16 cellular contexts compared by ENCODE assay signal in genomic region chr6:63554782-63555181, GRCh38. TPM values are rescaled to one million over a fixed set of nuclear protein-coding genes. Genes with fewer than 3 reads are reported as not detected.
A peak's percentile ranks its signal among the peaks of the same experiment; 100 is the strongest.
DNase-seq lines count a peak whose midpoint lies in the region; ATAC-seq, FAIRE-seq and TF ChIP-seq lines count a peak whose summit lies in the region.
"Had no signal": no experiment of that assay in that cellular context is flagged by ENCODE, and none has a peak within 500 bp of the region (broad histone marks: within the 10 kb centered on the region; RNA-seq: fewer than 3 reads in every experiment).

No MANE protein-coding gene starts in this region.

- H3K4me3 ChIP-seq in mammary epithelial cell (replicated peaks in 1 of 3; ENCODE audit: insufficient read depth in 1 of 3, low read depth in 2 of 3, low read length in 3 of 3), result no peak overlapping the region
- H3K4me3 ChIP-seq in breast epithelium, result no peak overlapping the region
- H3K4me3 ChIP-seq in keratinocyte (ENCODE audit: control insufficient read depth in 2 of 3, extremely low read depth in 1 of 3, insufficient read depth in 2 of 3, low read depth in 1 of 3, low read length in 3 of 3), result no peak overlapping the region
- H3K4me3 ChIP-seq: BLaER1 had no signal

- no peak for TF ChIP-seq CTCF in mammary epithelial cell (conservative IDR thresholded peaks at IDR 0.05 in 1 of 2, IDR thresholded peaks at IDR 0.05 in 1 of 2; ENCODE audit: extremely low read depth in 1 of 2, insufficient read depth in 1 of 2, low read depth in 1 of 2, low read length in 2 of 2)
- no peak for TF ChIP-seq CTCF in breast epithelium (IDR thresholded peaks at IDR 0.05)
- TF ChIP-seq CTCF in keratinocyte (optimal IDR thresholded peaks at IDR 0.05 in 1 of 3, IDR thresholded peaks at IDR 0.05 in 1 of 3, conservative IDR thresholded peaks at IDR 0.05 in 1 of 3; ENCODE audit: extremely low read depth in 1 of 3, insufficient read depth in 2 of 3, low read length in 3 of 3), result no peak

- no peaks in the 10 kb centered on the region for H3K9me1 ChIP-seq in keratinocyte (ENCODE audit: control insufficient read depth, extremely low read depth, insufficient read depth, low read length)

- H2AFZ ChIP-seq in mammary epithelial cell (ENCODE audit: low read depth, low read length) (no peak overlapping the region), keratinocyte (ENCODE audit: control insufficient read depth, low read length) (no peak overlapping the region)

- H3K27me3 ChIP-seq in mammary epithelial cell (ENCODE audit: insufficient read depth, low read length), result no peaks in the 10 kb centered on the region
- no peaks in the 10 kb centered on the region for H3K27me3 ChIP-seq in breast epithelium
- H3K27me3 ChIP-seq in keratinocyte (ENCODE audit: control insufficient read depth, extremely low read depth, insufficient read depth, low read length), result no peaks in the 10 kb centered on the region
- H3K27me3 ChIP-seq: BLaER1 had no signal

- H3K9ac ChIP-seq in mammary epithelial cell (ENCODE audit: insufficient read depth, low read length) (no peak overlapping the region), keratinocyte (ENCODE audit: control insufficient read depth, extremely low read depth, insufficient read depth, low read length) (no peak overlapping the region)
- H3K9ac ChIP-seq: BLaER1 had no signal

- peak; percentile 20 for FAIRE-seq in keratinocyte (lab: Jason Lieb, UNC)

- H4K20me1 ChIP-seq in mammary epithelial cell (ENCODE audit: insufficient read depth, low read length) (no peaks in the 10 kb centered on the region), keratinocyte (ENCODE audit: control insufficient read depth, extremely low read depth, insufficient read depth, low read length) (no peaks in the 10 kb centered on the region)
- H4K20me1 ChIP-seq: BLaER1 had no signal

- in situ Hi-C loops in mammary epithelial cell (cut with MboI; ENCODE audit: low sequenced_read_pairs in 2 of 2) (no loop called here), SK-MEL-5 (cut with HindIII; ENCODE audit: low pct_unique_long_range_greater_than_20kb, low sequenced_read_pairs) (no loop called here)

- H3K9me3 ChIP-seq in mammary epithelial cell (replicated peaks; ENCODE audit: insufficient read depth, low read length), result no peaks in the 10 kb centered on the region
- H3K9me3 ChIP-seq in breast epithelium, result no peaks in the 10 kb centered on the region
- H3K9me3 ChIP-seq in keratinocyte (ENCODE audit: control insufficient read depth, low read depth, low read length), result no peaks in the 10 kb centered on the region
- H3K9me3 ChIP-seq: BLaER1 had no signal

- CTCF ChIA-PET in mammary epithelial cell (lab: Charles Lee; ENCODE audit: low non-redundant PET), result no interaction called here

- intact Hi-C loops in mammary epithelial cell (cut with micrococcal nuclease) (no loop called here), breast epithelium (cut with DNase I; ENCODE audit: low total_unique reads) (no loop called here)

- peak overlapping the region; percentile 32 for H3K27ac ChIP-seq in mammary epithelial cell (ENCODE audit: insufficient read depth, low read depth, low read length)
- H3K27ac ChIP-seq in breast epithelium, result no peak overlapping the region
- peak overlapping the region; percentile 82 for H3K27ac ChIP-seq in keratinocyte (ENCODE audit: control insufficient read depth, insufficient read depth, low read length)
- H3K27ac ChIP-seq: 22Rv1, BLaER1, HL-60 had no signal

- H3K4me1 ChIP-seq in mammary epithelial cell (ENCODE audit: insufficient read depth, low read length), result peaks cover 11% of the 10 kb centered on the region
- H3K4me1 ChIP-seq in breast epithelium, result no peaks in the 10 kb centered on the region
- H3K4me1 ChIP-seq in keratinocyte (ENCODE audit: control insufficient read depth, extremely low read depth, insufficient read depth, low read length), result peaks cover 27% of the 10 kb centered on the region
- H3K4me1 ChIP-seq: BLaER1 had no signal

- H3K36me3 ChIP-seq in mammary epithelial cell (ENCODE audit: insufficient read depth, low read length) (no peaks in the 10 kb centered on the region), breast epithelium (no peaks in the 10 kb centered on the region), keratinocyte (ENCODE audit: control insufficient read depth in 2 of 2, extremely low read depth in 1 of 2, insufficient read depth in 2 of 2, low read length in 2 of 2) (no peaks in the 10 kb centered on the region)
- H3K36me3 ChIP-seq: BLaER1 had no signal

- ATAC-seq in HG02678 (IDR thresholded peaks at IDR 0.05; ENCODE audit: unreplicated experiment), result no peak

- no peaks in the 10 kb centered on the region for H3K79me2 ChIP-seq in mammary epithelial cell (ENCODE audit: insufficient read depth, low read length)
- H3K79me2 ChIP-seq in keratinocyte (ENCODE audit: control insufficient read depth, insufficient read depth, low read length), result no peaks in the 10 kb centered on the region

- no peak for TF ChIP-seq POLR2A in breast epithelium (IDR thresholded peaks at IDR 0.05)

- BruUV-seq in mammary epithelial cell (replicated peaks; lab: Mats Ljungman, UMichigan), result no TSS peak

- dilution Hi-C loops in mammary epithelial cell (cut with HindIII; ENCODE audit: low sequenced_read_pairs) (no loop called here), keratinocyte (cut with MboI; ENCODE audit: extremely low pct_ligation_motif_present, low sequenced_read_pairs) (no loop called here)

- WGBS in mammary epithelial cell (ENCODE audit: low coverage, missing lambda C conversion rate), result 100% methylated on average over 1 of the region's 1 CpG

- H3K4me2 ChIP-seq in mammary epithelial cell (ENCODE audit: insufficient read depth, low read depth, low read length) (no peak overlapping the region), keratinocyte (ENCODE audit: control insufficient read depth, extremely low read depth, insufficient read depth, low read depth, low read length) (peak overlapping the region; percentile 60)
- H3K4me2 ChIP-seq: BLaER1 had no signal

- no peak for DNase-seq in mammary epithelial cell
- no peak for DNase-seq in breast epithelium (ENCODE audit: low spot score in 2 of 2)
- peak; percentile 73 for DNase-seq in SK-MEL-5 (ENCODE audit: low read depth, low spot score)
- DNase-seq in keratinocyte (ENCODE audit: low read depth, low spot score), result no peak
- DNase-seq in NCI-H524 treated with DMSO at 0.1 percent for 48 hours (lab: John Stamatoyannopoulos, UW), result no peak
- no peak for DNase-seq in activated T-cell treated with anti-CD3 and anti-CD28 coated beads for 4 hours
- DNase-seq: AML-193; CD8-positive, alpha-beta memory T cell; DMS53; GF-D8; HFFc6; KG1 had no signal

RNA-seq across cellular contexts. Expression of gene PTP4A1, which starts 17.5 kb away (rescaled TPM):
- total RNA-seq in mammary epithelial cell, result 100 to 1,000 TPM in 1 of 2 donors, 10 to 100 TPM in 1; 90.2 to 175 TPM
- 42.2 TPM for polyA plus RNA-seq in mammary epithelial cell
- polyA minus RNA-seq in mammary epithelial cell, result 130 TPM
- total RNA-seq in breast epithelium, result 10 to 100 TPM; 22.9 to 38.5 (median 26.9) TPM
- 274 and 284 TPM in 2 replicates for total RNA-seq in SK-MEL-5 (2014; rRNA removed; shearing (Covaris generic))
- polyA plus RNA-seq in SK-MEL-5 (2015; cell fraction: cytosol; rRNA removed), result 214 and 267 TPM in 2 replicates
- 170 and 174 TPM in 2 replicates for polyA plus RNA-seq in SK-MEL-5 (2015; cell fraction: nucleus; rRNA removed)
- polyA plus RNA-seq in keratinocyte, result 31.8 to 79.1 TPM (median 65.7 TPM) in 3 replicates
- polyA plus RNA-seq in keratinocyte (2011; ENCODE audit: low read depth), result 62.0 TPM
- polyA plus RNA-seq in keratinocyte (2011; cell fraction: cytosol; rRNA removed), result 55.1 and 132 TPM in 2 replicates
- 54.7 and 71.1 TPM in 2 replicates for polyA plus RNA-seq in keratinocyte (2011; cell fraction: nucleus; rRNA removed)
- polyA plus RNA-seq in keratinocyte (2012; ENCODE audit: low replicate concordance), result 75.4 and 107 TPM in 2 replicates
- 4.1 to 93.0 TPM (median 37.7 TPM) in 3 replicates for polyA minus RNA-seq in keratinocyte
- 31.8 TPM for polyA minus RNA-seq in keratinocyte (2011; cell fraction: cytosol; rRNA and poly(A)+ RNA removed)
- 81.6 and 130 TPM in 2 replicates for polyA minus RNA-seq in keratinocyte (2011; cell fraction: nucleus; rRNA and poly(A)+ RNA removed)

Comparison
In these comparisons a context has a peak if more than half of its experiments do, and no peak if none do; other contexts are left out.
1. H3K27ac ChIP-seq: peak in mammary epithelial cell (single experiment) and keratinocyte (single experiment); none in breast epithelium (0 of 2).